Comparison of ENCODE assay signal across 1 cellular context in the genomic region with DNA sequence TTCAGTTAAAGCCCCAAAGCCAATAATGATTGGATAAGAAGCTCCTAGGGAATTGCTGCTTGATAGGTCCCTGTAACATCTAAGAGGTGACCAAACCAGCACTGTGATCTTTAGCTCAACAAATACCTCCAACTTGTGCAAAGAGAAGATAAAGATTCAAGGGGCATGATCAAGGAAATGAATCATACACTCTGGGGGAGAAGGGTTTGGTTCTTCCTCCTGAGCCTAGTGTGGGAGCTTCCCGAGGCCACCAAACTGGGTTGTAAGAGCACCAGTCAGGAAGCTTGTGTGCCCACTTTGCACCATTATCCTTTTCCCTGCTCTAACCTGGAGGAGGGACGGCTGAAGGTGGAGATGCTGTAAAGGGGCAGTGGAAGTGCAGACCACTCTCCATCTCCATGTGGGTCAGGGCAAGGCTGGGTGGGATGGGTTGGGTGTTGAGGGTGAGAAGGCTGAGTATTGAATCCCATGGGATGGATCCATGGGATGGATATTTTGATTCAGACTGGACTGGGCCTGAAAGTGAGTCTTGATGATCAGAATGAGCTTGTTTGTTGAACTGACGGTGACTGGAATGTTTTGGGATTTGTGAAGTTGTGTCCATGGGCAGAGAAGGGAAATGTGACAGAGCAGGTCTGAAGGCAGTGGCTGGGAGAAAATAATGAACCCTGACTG.
TF ChIP-seq lines count a peak whose summit lies in the region.

No MANE protein-coding gene starts in this region.

TF ChIP-seq in K562, 482 proteins besides CTCF, POLR2A, EP300 and RAD21 (continued from another document):
- TF ChIP-seq TSHZ1 (CRISPR knock-in tag; IDR thresholded peaks at IDR 0.05), result no peak
- no peak for TF ChIP-seq ZBTB1 (CRISPR knock-in tag; IDR thresholded peaks at IDR 0.05; ENCODE audit: borderline replicate concordance, low read depth)
- TF ChIP-seq MXI1 (IDR thresholded peaks at IDR 0.05; ENCODE audit: low read depth, low read length), result no peak
